Comparison of ENCODE assay signal across 8 cellular contexts in genomic region chr22:23954991-23955305, GRCh38. TPM values are rescaled to one million over a fixed set of nuclear protein-coding genes. Genes with fewer than 3 reads are reported as not detected.
"Had no signal": no experiment of that assay in that cellular context is flagged by ENCODE, and none has a peak within 500 bp of the region (broad histone marks: within the 10 kb centered on the region; RNA-seq: fewer than 3 reads in every experiment).

No MANE protein-coding gene starts in this region.

RNA-seq across cellular contexts. Expression of gene GSTT2B, which starts 6.0 kb away (rescaled TPM):
- total RNA-seq: K562, OCI-LY7 had no signal
- polyA plus RNA-seq: IgD-negative memory B cell, K562 had no signal

RNA-seq across cellular contexts. Expression of gene GSTT2, which starts 25.0 kb away (rescaled TPM):
- total RNA-seq: K562, OCI-LY7, PC-3, SK-MEL-5 had no signal
- polyA plus RNA-seq: IgD-negative memory B cell, K562 had no signal

RNA-seq across cellular contexts. Expression of gene GSTT4, which starts 50.3 kb away (rescaled TPM):
- total RNA-seq: HT-29, K562, M059J, OCI-LY7, PC-3, SK-MEL-5 had no signal
- polyA plus RNA-seq: IgD-negative memory B cell, K562, SK-N-SH had no signal
